In the genomic region with DNA sequence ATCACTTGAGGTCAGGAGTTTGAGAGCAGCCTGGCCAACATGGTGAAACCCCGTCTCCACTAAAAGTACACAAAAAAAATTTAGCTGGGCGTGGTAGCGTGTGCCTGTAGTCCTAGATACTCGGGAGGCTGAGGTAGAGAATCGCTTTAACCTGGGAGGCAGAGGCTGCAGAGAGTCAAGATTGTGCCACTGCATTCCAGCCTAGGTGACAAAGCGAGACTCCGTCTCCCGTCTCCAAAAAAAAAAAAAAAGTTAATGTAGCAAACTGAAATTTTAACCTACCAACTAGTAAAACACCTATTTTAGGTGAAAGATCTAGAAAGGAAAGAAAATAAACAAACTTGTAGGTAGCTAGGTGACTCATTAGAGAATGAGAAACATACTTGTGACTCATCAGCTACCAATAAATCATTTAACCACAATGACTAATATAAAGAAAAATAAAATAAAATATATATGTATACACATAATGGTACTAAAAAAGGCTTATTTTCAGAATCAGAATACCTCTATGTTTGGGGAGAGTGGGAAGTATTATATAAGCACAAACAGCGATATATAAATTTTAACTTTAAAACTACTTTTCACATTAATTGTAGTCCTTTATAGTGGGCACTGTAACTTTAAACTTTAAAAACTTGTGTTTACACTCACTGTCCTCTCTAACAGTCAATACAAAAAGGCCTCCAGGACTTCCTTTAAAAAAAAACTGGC, we compare ENCODE assay signal across 9 cellular contexts. TPM values are rescaled to one million over a fixed set of nuclear protein-coding genes. Genes with fewer than 3 reads are reported as not detected.
DNase-seq lines count a peak whose midpoint lies in the region; ATAC-seq, FAIRE-seq and TF ChIP-seq lines count a peak whose summit lies in the region.
"Had no signal": no experiment of that assay in that cellular context is flagged by ENCODE, and none has a peak within 500 bp of the region (broad histone marks: within the 10 kb centered on the region; RNA-seq: fewer than 3 reads in every experiment).

No MANE protein-coding gene starts in this region.

- H3K27me3 Mint-ChIP-seq in activated T-cell treated with anti-CD3 and anti-CD28 coated beads, Interleukin-2, amount 50 U/mL, for 4 hours (ENCODE audit: low read depth) = no peaks in the 10 kb centered on the region

- H2AFZ ChIP-seq in keratinocyte (ENCODE audit: control insufficient read depth, low read length) = peak overlapping the region; percentile 11

- peaks cover 40% of the 10 kb centered on the region for H3K36me3 Mint-ChIP-seq in activated T-cell treated with anti-CD3 and anti-CD28 coated beads, Interleukin-2, amount 50 U/mL, for 4 hours (ENCODE audit: insufficient read depth)

- no peaks in the 10 kb centered on the region for H3K27me3 ChIP-seq in keratinocyte (ENCODE audit: control insufficient read depth, extremely low read depth, insufficient read depth, low read length)
- H3K27me3 ChIP-seq in gastroesophageal sphincter = no peaks in the 10 kb centered on the region

- DNase-seq in stimulated activated CD4-positive, alpha-beta T cell treated with anti-CD3 and anti-CD28 coated beads, Interleukin-15, amount 100 ng/mL, for 24 hours = peak; percentile 26
- DNase-seq in stimulated activated CD4-positive, alpha-beta T cell treated with anti-CD3 and anti-CD28 coated beads, Interleukin-1b, Interleukin-23, amount 100 ng/mL, for 48 hours = no peak
- DNase-seq in activated T-cell treated with anti-CD3 and anti-CD28 coated beads, Interleukin-2, amount 50 U/mL, for 4 hours = no peak
- peak; percentile 53 for DNase-seq in keratinocyte (ENCODE audit: low read depth, low spot score)
- DNase-seq in SKM-1 treated with dmso at 0.1 percent for 144 hours (lab: John Stamatoyannopoulos, UW; ENCODE audit: unreplicated experiment) = no peak
- DNase-seq in ecto neural progenitor cell (ENCODE audit: low spot score) = no peak

- H3K9ac ChIP-seq in keratinocyte (ENCODE audit: control insufficient read depth, extremely low read depth, insufficient read depth, low read length) = peak overlapping the region; percentile 80

- WGBS in gastroesophageal sphincter (ENCODE audit: low coverage in 1 of 2), 2 donors = 76 to 91% methylated on average over 1 to 6 of the region's 9 CpGs

- H3K4me3 ChIP-seq in keratinocyte (ENCODE audit: control insufficient read depth in 2 of 3, extremely low read depth in 1 of 3, insufficient read depth in 2 of 3, low read depth in 1 of 3, low read length in 3 of 3) = peak overlapping the region; percentile 3 to 48 (median 16)
- no peak overlapping the region for H3K4me3 ChIP-seq in gastroesophageal sphincter

- peak; percentile 74 for ATAC-seq in HG03469 (IDR thresholded peaks at IDR 0.05; ENCODE audit: unreplicated experiment)
- ATAC-seq in activated T-cell treated with anti-CD3 and anti-CD28 coated beads, Interleukin-2, amount 50 U/mL, for 4 hours = peak; percentile 80 to 81
- ATAC-seq in gastroesophageal sphincter = no peak

- peak overlapping the region; percentile 66 for H3K4me2 ChIP-seq in keratinocyte (ENCODE audit: control insufficient read depth, extremely low read depth, insufficient read depth, low read depth, low read length)

- H3K4me1 ChIP-seq in keratinocyte (ENCODE audit: control insufficient read depth, extremely low read depth, insufficient read depth, low read length) (peaks cover 14% of the 10 kb centered on the region), gastroesophageal sphincter (peaks cover 0 to 47% (median 3%) of the 10 kb centered on the region in 3 donors)

- dilution Hi-C loops in keratinocyte (cut with MboI; ENCODE audit: extremely low pct_ligation_motif_present, low sequenced_read_pairs) = no loop called here

- TF ChIP-seq EP300 in gastroesophageal sphincter (IDR thresholded peaks at IDR 0.05) = no peak

- peaks cover 3 to 6% of the 10 kb centered on the region in 2 experiments for H3K36me3 ChIP-seq in keratinocyte (ENCODE audit: control insufficient read depth in 2 of 2, extremely low read depth in 1 of 2, insufficient read depth in 2 of 2, low read length in 2 of 2)
- no peaks in the 10 kb centered on the region for H3K36me3 ChIP-seq in gastroesophageal sphincter

- no peak for TF ChIP-seq CTCF in keratinocyte (optimal IDR thresholded peaks at IDR 0.05 in 1 of 3, IDR thresholded peaks at IDR 0.05 in 1 of 3, conservative IDR thresholded peaks at IDR 0.05 in 1 of 3; ENCODE audit: extremely low read depth in 1 of 3, insufficient read depth in 2 of 3, low read length in 3 of 3)
- no peak for TF ChIP-seq CTCF in gastroesophageal sphincter (IDR thresholded peaks at IDR 0.05)

- H3K27ac ChIP-seq in keratinocyte (ENCODE audit: control insufficient read depth, insufficient read depth, low read length) = peak overlapping the region; percentile 93
- H3K27ac ChIP-seq in gastroesophageal sphincter = no peak overlapping the region

- no peak for TF ChIP-seq POLR2A in gastroesophageal sphincter (IDR thresholded peaks at IDR 0.05)

- peaks cover 4% of the 10 kb centered on the region for H3K9me3 Mint-ChIP-seq in activated T-cell treated with anti-CD3 and anti-CD28 coated beads, Interleukin-2, amount 50 U/mL, for 4 hours

- H4K20me1 ChIP-seq in keratinocyte (ENCODE audit: control insufficient read depth, extremely low read depth, insufficient read depth, low read length) = no peaks in the 10 kb centered on the region

- H3K9me3 ChIP-seq in keratinocyte (ENCODE audit: control insufficient read depth, low read depth, low read length) = no peaks in the 10 kb centered on the region
- H3K9me3 ChIP-seq in gastroesophageal sphincter = no peaks in the 10 kb centered on the region

- no peak for FAIRE-seq in keratinocyte (lab: Jason Lieb, UNC)

- peaks cover 56% of the 10 kb centered on the region for H3K4me1 Mint-ChIP-seq in activated T-cell treated with anti-CD3 and anti-CD28 coated beads, Interleukin-2, amount 50 U/mL, for 4 hours (ENCODE audit: low read depth)

- peaks cover 41% of the 10 kb centered on the region for H3K79me2 ChIP-seq in keratinocyte (ENCODE audit: control insufficient read depth, insufficient read depth, low read length)

- H3K9me1 ChIP-seq in keratinocyte (ENCODE audit: control insufficient read depth, extremely low read depth, insufficient read depth, low read length) = no peaks in the 10 kb centered on the region

- peak overlapping the region; percentile 53 for H3K4me3 Mint-ChIP-seq in activated T-cell treated with anti-CD3 and anti-CD28 coated beads, Interleukin-2, amount 50 U/mL, for 4 hours
- H3K4me3 Mint-ChIP-seq: brain had no signal

RNA-seq across cellular contexts. Expression of a gene that starts 36.6 kb away (rescaled TPM):
- 100 to 1,000 TPM in 2 of 3 donors, 10 to 100 TPM in 1; 97.8 to 107 (median 103) TPM for total RNA-seq in activated T-cell treated with anti-CD3 and anti-CD28 coated beads, Interleukin-2, amount 50 U/mL, for 4 hours
- 78.3 to 129 TPM (median 80.3 TPM) in 3 replicates for polyA plus RNA-seq in keratinocyte
- polyA plus RNA-seq in keratinocyte (2011; ENCODE audit: low read depth) = 189 TPM
- polyA plus RNA-seq in keratinocyte (2011; cell fraction: cytosol; rRNA removed) = 52.4 and 94.1 TPM in 2 replicates
- polyA plus RNA-seq in keratinocyte (2011; cell fraction: nucleus; rRNA removed) = 53.9 and 79.3 TPM in 2 replicates
- 51.5 and 55.4 TPM in 2 replicates for polyA plus RNA-seq in keratinocyte (2012; ENCODE audit: low replicate concordance)
- 21.0 to 88.2 TPM (median 42.4 TPM) in 3 replicates for polyA minus RNA-seq in keratinocyte
- polyA minus RNA-seq in keratinocyte (2011; cell fraction: cytosol; rRNA and poly(A)+ RNA removed) = 48.7 TPM
- polyA minus RNA-seq in keratinocyte (2011; cell fraction: nucleus; rRNA and poly(A)+ RNA removed) = 18.3 and 33.9 TPM in 2 replicates
- total RNA-seq in gastroesophageal sphincter = 100 to 1,000 TPM; 115 to 176 (median 156) TPM

Comparison
In these comparisons a context has a peak if more than half of its experiments do, and no peak if none do; other contexts are left out.
1. DNase-seq: peak in stimulated activated CD4-positive, alpha-beta T cell treated with anti-CD3 and anti-CD28 coated beads, Interleukin-15, amount 100 ng/mL, for 24 hours (single experiment) and keratinocyte (single experiment); none in stimulated activated CD4-positive, alpha-beta T cell treated with anti-CD3 and anti-CD28 coated beads, Interleukin-1b, Interleukin-23, amount 100 ng/mL, for 48 hours (single experiment), activated T-cell treated with anti-CD3 and anti-CD28 coated beads, Interleukin-2, amount 50 U/mL, for 4 hours (single experiment), SKM-1 treated with dmso at 0.1 percent for 144 hours (single experiment) and ecto neural progenitor cell (single experiment).
2. H3K4me3 ChIP-seq: peak in keratinocyte (3 of 3); none in gastroesophageal sphincter (0 of 2).